Comparison of ENCODE assay signal across 11 cellular contexts in genomic region chr4:1348746-1349145, GRCh38. TPM values are rescaled to one million over a fixed set of nuclear protein-coding genes. Genes with fewer than 3 reads are reported as not detected.
DNase-seq lines count a peak whose midpoint lies in the region; ATAC-seq and TF ChIP-seq lines count a peak whose summit lies in the region.
"Had no signal": no experiment of that assay in that cellular context is flagged by ENCODE, and none has a peak within 500 bp of the region (broad histone marks: within the 10 kb centered on the region; RNA-seq: fewer than 3 reads in every experiment).

No MANE protein-coding gene starts in this region.

- intact Hi-C loops in CD8-positive, alpha-beta T cell (cut with DNase I, micrococcal nuclease) = loop anchor here (2.0 to 5.0 kb wide), 5 partner anchors 41 to 1724 kb away; partner anchors contain the start of genes ATP5ME (in 1 of the 2), HTT (in 1 of the 2), HTT-AS (in 1 of the 2) and MYL5 (in 1 of the 2)

- H3K27me3 Mint-ChIP-seq in CD8-positive, alpha-beta T cell (ENCODE audit: low read depth) = no peaks in the 10 kb centered on the region
- H3K27me3 Mint-ChIP-seq in chondrocyte (ENCODE audit: low read depth) (no peaks in the 10 kb centered on the region), nephron progenitor cell (ENCODE audit: low read depth, poor library complexity) (peaks cover 3% of the 10 kb centered on the region)

- peaks cover 13% of the 10 kb centered on the region for H3K79me1 ChIP-seq in trophoblast cell (ENCODE audit: low read length)

- no peak overlapping the region for H2BK5ac ChIP-seq in trophoblast cell (ENCODE audit: low read depth, low read length, poor library complexity)

- H2BK12ac ChIP-seq in trophoblast cell (ENCODE audit: low read length) = no peak overlapping the region

- H4K12ac ChIP-seq in trophoblast cell (ENCODE audit: low read depth, low read length) = no peak overlapping the region

- peak overlapping the region; percentile 95 for H3K27ac Mint-ChIP-seq in CD8-positive, alpha-beta T cell
- H3K27ac Mint-ChIP-seq in chondrocyte (ENCODE audit: unreplicated experiment) (peak overlapping the region; percentile 49), nephron progenitor cell (peak overlapping the region; percentile 40)

- no peak overlapping the region for H3K27ac ChIP-seq in CD8-positive, alpha-beta T cell (ENCODE audit: low read depth, low read length)
- H3K27ac ChIP-seq in OCI-LY3 (ENCODE audit: low read length) (no peak overlapping the region), trophoblast cell (ENCODE audit: low read depth, low read length) (no peak overlapping the region)

- no peak overlapping the region for H2AK5ac ChIP-seq in trophoblast cell (ENCODE audit: low read length)

- no peak for TF ChIP-seq CTCF in CD8-positive, alpha-beta T cell (IDR thresholded peaks at IDR 0.05)
- no peak for TF ChIP-seq CTCF in OCI-LY3 (IDR thresholded peaks at IDR 0.05; ENCODE audit: low read depth, low read length)
- no peak for TF ChIP-seq CTCF in chondrocyte (IDR thresholded peaks at IDR 0.05)
- TF ChIP-seq CTCF in nephron progenitor cell (IDR thresholded peaks at IDR 0.05) = no peak

- H4K91ac ChIP-seq in trophoblast cell (ENCODE audit: low read depth, low read length) = no peak overlapping the region

- H2AFZ ChIP-seq in OCI-LY3 (ENCODE audit: low read depth, low read length) (no peak overlapping the region), trophoblast cell (ENCODE audit: insufficient read depth, low read length, poor library complexity) (no peak overlapping the region)

- no peaks in the 10 kb centered on the region for H3K9me3 Mint-ChIP-seq in CD8-positive, alpha-beta T cell
- H3K9me3 Mint-ChIP-seq in chondrocyte (ENCODE audit: low read depth) (no peaks in the 10 kb centered on the region), nephron progenitor cell (peaks cover 4% of the 10 kb centered on the region)

- H3K4ac ChIP-seq in trophoblast cell (ENCODE audit: low read depth, low read length) = no peak overlapping the region

- H3K9ac ChIP-seq in OCI-LY3 (ENCODE audit: low read length) (no peak overlapping the region), trophoblast cell (ENCODE audit: low read length) (no peak overlapping the region)

- CTCF ChIA-PET in CD8-positive, alpha-beta T cell (lab: Charles Lee) = interaction anchor here (0.9 to 5.0 kb wide), 8 partner anchors 58 to 345 kb away, joined by 3 to 28 read pairs (median 4); no protein-coding TSS in a partner anchor

- H3K18ac ChIP-seq in trophoblast cell (ENCODE audit: low read length) = no peak overlapping the region

- WGBS in trophoblast cell (ENCODE audit: extremely low coverage, insufficient coverage, insufficient read length) = no CpG with 5 or more reads among the region's 25 CpGs

- H2BK120ac ChIP-seq in trophoblast cell (ENCODE audit: insufficient read depth, low read length, poor library complexity) = no peak overlapping the region

- no peak overlapping the region for H4K8ac ChIP-seq in trophoblast cell (ENCODE audit: low read depth, low read length)

- peaks cover 27% of the 10 kb centered on the region for H3K4me1 ChIP-seq in CD8-positive, alpha-beta T cell (ENCODE audit: insufficient read depth, low read length)
- H3K4me1 ChIP-seq in OCI-LY3 (ENCODE audit: low read length) (peaks cover 16% of the 10 kb centered on the region), trophoblast cell (ENCODE audit: control insufficient read depth in 1 of 2, insufficient read depth in 2 of 2, low read length in 2 of 2) (peaks cover 3 to 5% of the 10 kb centered on the region in 2 experiments)

- no peak overlapping the region for H3K23ac ChIP-seq in trophoblast cell (ENCODE audit: low read length)

- H3K79me2 ChIP-seq in OCI-LY3 (ENCODE audit: low read length) = peaks cover 38% of the 10 kb centered on the region
- peaks cover 11% of the 10 kb centered on the region for H3K79me2 ChIP-seq in trophoblast cell (ENCODE audit: control insufficient read depth, insufficient read depth, low read length, poor library complexity)

- POLR2A ChIA-PET in CD8-positive, alpha-beta T cell (lab: Charles Lee) = interaction anchor here (0.8 to 2.9 kb wide), 2 partner anchors 100 to 257 kb away, joined by 3 to 15 read pairs; partner anchors contain the start of gene CTBP1

- H3K14ac ChIP-seq in trophoblast cell (ENCODE audit: low read length) = no peak overlapping the region

- H3K4me3 ChIP-seq in CD8-positive, alpha-beta T cell (ENCODE audit: low read depth, low read length) = no peak overlapping the region
- H3K4me3 ChIP-seq in OCI-LY3 (ENCODE audit: low read length) = no peak overlapping the region
- no peak overlapping the region for H3K4me3 ChIP-seq in trophoblast cell (ENCODE audit: low read depth, low read length)

- peak overlapping the region; percentile 87 for H3K4me3 Mint-ChIP-seq in CD8-positive, alpha-beta T cell
- H3K4me3 Mint-ChIP-seq in chondrocyte (ENCODE audit: unreplicated experiment) (peak overlapping the region; percentile 81), nephron progenitor cell (peak overlapping the region; percentile 86)

- H3K4me2 ChIP-seq in OCI-LY3 (ENCODE audit: low read length) (peak overlapping the region; percentile 92), trophoblast cell (ENCODE audit: low read length) (no peak overlapping the region)

- H4K20me1 ChIP-seq in OCI-LY3 (ENCODE audit: insufficient read depth, low read length) = no peaks in the 10 kb centered on the region

- no peaks in the 10 kb centered on the region for H3K36me3 ChIP-seq in CD8-positive, alpha-beta T cell (ENCODE audit: insufficient read depth, low read length)
- H3K36me3 ChIP-seq in OCI-LY3 (replicated peaks; ENCODE audit: low read depth, low read length) = peaks cover 17% of the 10 kb centered on the region
- H3K36me3 ChIP-seq in trophoblast cell (ENCODE audit: control insufficient read depth in 1 of 2, insufficient read depth in 2 of 2, low read length in 2 of 2) = peaks cover 28 to 32% of the 10 kb centered on the region in 2 experiments

- H3K27me3 ChIP-seq in CD8-positive, alpha-beta T cell (ENCODE audit: insufficient read depth, low read length) = no peaks in the 10 kb centered on the region
- H3K27me3 ChIP-seq in OCI-LY3 (ENCODE audit: low read depth, low read length) = no peaks in the 10 kb centered on the region
- H3K27me3 ChIP-seq in trophoblast cell (ENCODE audit: insufficient read depth, low read length) = no peaks in the 10 kb centered on the region

- H3K36me3 Mint-ChIP-seq in CD8-positive, alpha-beta T cell = peaks cover 31% of the 10 kb centered on the region
- H3K36me3 Mint-ChIP-seq in chondrocyte (ENCODE audit: low read depth) (peaks cover 5% of the 10 kb centered on the region), nephron progenitor cell (ENCODE audit: low read depth) (peaks cover 27% of the 10 kb centered on the region)

- no peaks in the 10 kb centered on the region for H3K9me3 ChIP-seq in CD8-positive, alpha-beta T cell (ENCODE audit: low read length)
- H3K9me3 ChIP-seq in OCI-LY3 (ENCODE audit: insufficient read depth, low read length) (no peaks in the 10 kb centered on the region), trophoblast cell (ENCODE audit: insufficient read depth, low read depth, low read length) (no peaks in the 10 kb centered on the region)

- H3K4me1 Mint-ChIP-seq in CD8-positive, alpha-beta T cell (ENCODE audit: low read depth) = peaks cover 44% of the 10 kb centered on the region
- H3K4me1 Mint-ChIP-seq in chondrocyte (ENCODE audit: low read depth) = peaks cover 44% of the 10 kb centered on the region
- peaks cover 52% of the 10 kb centered on the region for H3K4me1 Mint-ChIP-seq in nephron progenitor cell

- DNase-seq in CD8-positive, alpha-beta T cell = no peak
- DNase-seq in chondrocyte (ENCODE audit: low spot score) (no peak), nephron progenitor cell (no peak), trophoblast cell (no peak)
- DNase-seq: RPMI8226 had no signal

- no peak for ATAC-seq in CD8-positive, alpha-beta T cell
- ATAC-seq in GM21447 (IDR thresholded peaks at IDR 0.05; ENCODE audit: unreplicated experiment) = no peak
- ATAC-seq in GM18907 (IDR thresholded peaks at IDR 0.05; ENCODE audit: unreplicated experiment) = no peak
- no peak for ATAC-seq in HG03139 (IDR thresholded peaks at IDR 0.05; ENCODE audit: unreplicated experiment)

RNA-seq across cellular contexts. Expression of gene UVSSA, which starts 1.7 kb away (rescaled TPM):
- total RNA-seq in CD8-positive, alpha-beta T cell = 10 to 100 TPM; 27.3 to 27.5 TPM
- total RNA-seq in chondrocyte = 20.7 to 35.1 TPM (median 20.9 TPM) in 3 replicates
- polyA plus RNA-seq in trophoblast cell (2013) = 8.1 and 8.5 TPM in 2 replicates

RNA-seq across cellular contexts. Expression of gene NKX1-1, which starts 57.5 kb away (rescaled TPM):
- not detected for total RNA-seq in CD8-positive, alpha-beta T cell
- total RNA-seq in chondrocyte = not detected in 3 replicates
- polyA plus RNA-seq in trophoblast cell (2013) = not detected in 2 replicates
- total RNA-seq: Daoy, glomerular endothelial cell had no signal

RNA-seq across cellular contexts. Expression of gene MAEA, which starts 59.1 kb away (rescaled TPM):
- total RNA-seq in CD8-positive, alpha-beta T cell = 10 to 100 TPM; 74.6 to 77.6 TPM
- total RNA-seq in chondrocyte = 54.4 to 62.6 TPM (median 56.3 TPM) in 3 replicates
- polyA plus RNA-seq in trophoblast cell (2013) = 58.8 and 59.3 TPM in 2 replicates

Comparison
In these comparisons a context has a peak if more than half of its experiments do, and no peak if none do; other contexts are left out.
1. H3K27ac Mint-ChIP-seq: peak in every context shown above with its lines; median percentile 95 in CD8-positive, alpha-beta T cell; 49 in chondrocyte; 40 in nephron progenitor cell.